ENCODE assay signal across 26 cellular contexts in the genomic region with DNA sequence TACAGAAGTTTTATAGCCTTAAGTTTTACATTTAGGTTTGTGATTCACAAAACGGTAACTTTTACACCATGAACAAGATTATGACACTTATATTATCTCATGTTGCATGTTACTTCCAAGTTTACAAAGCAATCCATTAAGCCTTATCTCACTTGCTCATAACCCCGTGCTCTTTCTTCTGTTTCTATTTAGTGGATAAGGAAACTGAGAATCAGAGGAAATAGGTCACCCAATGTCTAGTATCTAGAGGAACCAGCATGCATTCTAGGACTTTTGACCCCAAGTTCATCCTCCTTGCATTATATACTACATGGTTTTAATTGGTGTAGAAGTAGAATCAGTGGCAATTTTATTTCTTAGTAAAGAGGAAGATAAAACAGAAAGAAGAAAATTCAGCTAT.
"Had no signal": no experiment of that assay in that cellular context is flagged by ENCODE, and none has a peak within 500 bp of the region (broad histone marks: within the 10 kb centered on the region; RNA-seq: fewer than 3 reads in every experiment).

No MANE protein-coding gene starts in this region.

- H3K4me1 ChIP-seq: adrenal gland, esophagus squamous epithelium, uterus had no signal

- H3K4me3 ChIP-seq: adrenal gland, esophagus squamous epithelium, ovary, skin epidermis, thoracic aorta, uterus had no signal

- H3K9me3 ChIP-seq: adrenal gland, esophagus squamous epithelium, neutrophil, ovary, thoracic aorta, uterus had no signal

- DNase-seq: activated CD4-positive, alpha-beta T cell treated with anti-CD3 and anti-CD28 coated beads for 4 hours; activated CD4-positive, alpha-beta T cell treated with anti-CD3 and anti-CD28 coated beads, Interleukin-2, amount 50 U/mL, for 4 hours; activated effector memory CD4-positive, alpha-beta T cell treated with Interleukin-2 at 50 U/mL for 16 hours; activated naive CD4-positive, alpha-beta T cell treated with Interleukin-2 at 50 U/mL for 16 hours; activated naive CD8-positive, alpha-beta T cell treated with anti-CD3 and anti-CD28 coated beads for 36 hours; activated T-cell treated with anti-CD3 and anti-CD28 coated beads for 4 hours; adrenal gland; caudate nucleus; esophagus squamous epithelium; islet precursor cell; left ventricle myocardium superior; mammary epithelial cell; naive B cell; nephron progenitor cell; ovary; stimulated activated CD4-positive, alpha-beta T cell treated with anti-CD3 and anti-CD28 coated beads, Interleukin-4, amount 100 ng/mL, for 24 hours; T-helper 2 cell; trophoblast cell; uterus had no signal

- ATAC-seq: left ventricle myocardium superior; sciatic nerve; stimulated activated effector memory CD8-positive, alpha-beta T cell treated with anti-CD3 and anti-CD28 coated beads, Interleukin-12 subunit alpha, Interleukin-12 subunit beta, amount 100 ng/mL, for 72 hours had no signal

- FAIRE-seq: frontal cortex had no signal

- H3K27me3 ChIP-seq: adrenal gland, esophagus squamous epithelium, neutrophil, ovary, uterus had no signal

- H3K36me3 ChIP-seq: adrenal gland, neutrophil, ovary, thoracic aorta, uterus had no signal

- H3K27ac ChIP-seq: adrenal gland, esophagus squamous epithelium, neutrophil, ovary, skin epidermis, thoracic aorta, uterus, VCaP had no signal
